In genomic region chr15:79427781-79428598, GRCh38 we compare ENCODE assay signal across 2 cellular contexts.
TF ChIP-seq lines count a peak whose summit lies in the region.

No MANE protein-coding gene starts in this region.

TF ChIP-seq in HEK293, 187 proteins besides CTCF, POLR2A, EP300 and RAD21:
- TF ChIP-seq ZNF366 (tag by site-specific recombination; conservative IDR thresholded peaks at IDR 0.05), result peak; percentile 55
- TF ChIP-seq ZNF266 (tag by site-specific recombination; IDR thresholded peaks at IDR 0.05; ENCODE audit: low read depth), result no peak
TF ChIP-seq in HEK293: peak in this region for 1.

TF ChIP-seq in H1, 55 proteins besides CTCF, POLR2A, EP300 and RAD21:
- no peak for TF ChIP-seq CHD1 (IDR thresholded peaks at IDR 0.05; ENCODE audit: low read depth, low read length)
- no peak for TF ChIP-seq POLR2AphosphoS5 (IDR thresholded peaks at IDR 0.05; ENCODE audit: low read depth, low read length)
- TF ChIP-seq KDM5A (IDR thresholded peaks at IDR 0.05; ENCODE audit: low read length), result no peak
- no peak for TF ChIP-seq TEAD4 (IDR thresholded peaks at IDR 0.05; ENCODE audit: low read depth, low read length)
- TF ChIP-seq TAF7 (optimal IDR thresholded peaks at IDR 0.05; ENCODE audit: borderline replicate concordance, low read depth, low read length), result no peak
- TF ChIP-seq ATF3 (IDR thresholded peaks at IDR 0.05; ENCODE audit: insufficient read depth, low read depth, low read length), result no peak
- no peak for TF ChIP-seq SP2 (IDR thresholded peaks at IDR 0.05; ENCODE audit: low read length)
- no peak for TF ChIP-seq TCF12 (IDR thresholded peaks at IDR 0.05; ENCODE audit: low read depth, low read length)
- no peak for TF ChIP-seq SRF (IDR thresholded peaks at IDR 0.05; ENCODE audit: low read depth, low read length)
- TF ChIP-seq CEBPB (IDR thresholded peaks at IDR 0.05; ENCODE audit: low read depth, low read length), result no peak
- TF ChIP-seq CREB1 (IDR thresholded peaks at IDR 0.05), result no peak
- no peak for TF ChIP-seq YY1 (IDR thresholded peaks at IDR 0.05; ENCODE audit: low read depth, low read length)
- TF ChIP-seq JUND (IDR thresholded peaks at IDR 0.05; ENCODE audit: low read length), result no peak
- no peak for TF ChIP-seq ATF2 (IDR thresholded peaks at IDR 0.05; ENCODE audit: low read length)
- no peak for TF ChIP-seq EZH2 (IDR thresholded peaks at IDR 0.05; ENCODE audit: low read depth, low read length, severe bottlenecking)
- TF ChIP-seq CBX5 (IDR thresholded peaks at IDR 0.05; ENCODE audit: low read depth, low read length), result no peak
- TF ChIP-seq RBBP5 (IDR thresholded peaks at IDR 0.05; ENCODE audit: borderline replicate concordance, low read depth, low read length), result no peak
